In genomic region chr22:48337957-48338792, GRCh38 we compare ENCODE assay signal across 24 cellular contexts.
DNase-seq lines count a peak whose midpoint lies in the region; ATAC-seq, FAIRE-seq and TF ChIP-seq lines count a peak whose summit lies in the region.
"Had no signal": no experiment of that assay in that cellular context is flagged by ENCODE, and none has a peak within 500 bp of the region (broad histone marks: within the 10 kb centered on the region; RNA-seq: fewer than 3 reads in every experiment).

No MANE protein-coding gene starts in this region.

- TF ChIP-seq CTCF in kidney (IDR thresholded peaks at IDR 0.05; ENCODE audit: borderline replicate concordance, extremely low read depth, insufficient read depth) (no peak), osteoblast (IDR thresholded peaks at IDR 0.05; ENCODE audit: extremely low read depth, low read depth, low read length) (no peak), testis (IDR thresholded peaks at IDR 0.05) (no peak)

- H3K27me3 ChIP-seq in right cardiac atrium (ENCODE audit: control insufficient read depth, insufficient read depth) = no peaks in the 10 kb centered on the region
- no peaks in the 10 kb centered on the region for H3K27me3 ChIP-seq in osteoblast (ENCODE audit: insufficient read depth, low read length)
- H3K27me3 ChIP-seq in testis = no peaks in the 10 kb centered on the region

- FAIRE-seq in kidney (lab: Jason Lieb, UNC) = no peak

- no peak overlapping the region for H3K9ac ChIP-seq in kidney (ENCODE audit: low read length in 2 of 2)

- intact Hi-C loops in cardiac septum (cut with DNase I) (no loop called here), right cardiac atrium (cut with DNase I) (no loop called here), kidney (cut with DNase I) (no loop called here), testis (cut with DNase I; ENCODE audit: low total_unique reads) (no loop called here)

- no peaks in the 10 kb centered on the region for H3K79me2 ChIP-seq in osteoblast (ENCODE audit: insufficient read depth, low read length)

- no peaks in the 10 kb centered on the region for H4K20me1 ChIP-seq in osteoblast (ENCODE audit: insufficient read depth, low read length)

- H3K36me3 ChIP-seq in kidney (ENCODE audit: control insufficient read depth in 1 of 2, insufficient read depth in 2 of 2, low read length in 2 of 2) = no peaks in the 10 kb centered on the region
- no peaks in the 10 kb centered on the region for H3K36me3 ChIP-seq in osteoblast (ENCODE audit: insufficient read depth, low read length)
- H3K36me3 ChIP-seq in testis (ENCODE audit: low read depth, missing control alignments) = no peaks in the 10 kb centered on the region

- DNase-seq in cardiac septum (ENCODE audit: low spot score) (peak; percentile 56), right cardiac atrium (no peak), kidney (peak; percentile 43), osteoblast (ENCODE audit: insufficient read length, low spot score, missing footprints) (peak; percentile 76), NCI-H2107 (lab: John Stamatoyannopoulos, UW) (no peak), testis (no peak), cerebellar cortex (ENCODE audit: low spot score) (no peak)
- DNase-seq: 8988T; C1 segment of cervical spinal cord; CD8-positive, alpha-beta T cell; DND-41; KBM-7; MM.1S; NCI-H1092; NCI-H1436; NCI-H1930; NCI-H226; NCI-H510A treated with DMSO at 0.1 percent for 48 hours; NCI-H748 treated with DMSO at 0.1 percent for 48 hours; PC-9; RPMI8226; SIG-M5 had no signal

- no peaks in the 10 kb centered on the region for H3K9me3 ChIP-seq in right cardiac atrium (ENCODE audit: control insufficient read depth, low read length)
- no peaks in the 10 kb centered on the region for H3K9me3 ChIP-seq in kidney (ENCODE audit: control insufficient read depth in 1 of 2, low read length in 2 of 2)
- H3K9me3 ChIP-seq in osteoblast (ENCODE audit: low read depth, low read length) = no peaks in the 10 kb centered on the region
- H3K9me3 ChIP-seq in testis = no peaks in the 10 kb centered on the region

- H3K4me2 ChIP-seq in osteoblast (ENCODE audit: insufficient read depth, low read length) = no peak overlapping the region
- H3K4me2 ChIP-seq: GM23338, PC-9 had no signal

- 78% methylated on average over 17 of the region's 17 CpGs for WGBS in right cardiac atrium
- WGBS in testis, 2 donors = 81 to 91% methylated on average over 9 to 17 of the region's 17 CpGs

- H3K4me1 ChIP-seq in right cardiac atrium (ENCODE audit: control insufficient read depth, insufficient read depth, low read length) (no peaks in the 10 kb centered on the region), kidney (ENCODE audit: control insufficient read depth in 1 of 2, insufficient read depth in 1 of 2, low read depth in 1 of 2, low read length in 2 of 2) (no peaks in the 10 kb centered on the region), osteoblast (ENCODE audit: insufficient read depth, low read length) (no peaks in the 10 kb centered on the region), testis (no peaks in the 10 kb centered on the region)

- no peak for TF ChIP-seq POLR2A in testis (IDR thresholded peaks at IDR 0.05)

- H2AFZ ChIP-seq in osteoblast (ENCODE audit: low read length) = no peak overlapping the region
- H2AFZ ChIP-seq: GM23338, PC-9 had no signal

- H3K4me3 ChIP-seq in right cardiac atrium (ENCODE audit: low read length) (no peak overlapping the region), kidney (ENCODE audit: low read length in 2 of 2) (no peak overlapping the region), osteoblast (ENCODE audit: insufficient read depth, low read length) (no peak overlapping the region), testis (no peak overlapping the region)
- H3K4me3 ChIP-seq: GM23338, PC-9 had no signal

- H3K27ac ChIP-seq in right cardiac atrium (ENCODE audit: low read length) = no peak overlapping the region
- no peak overlapping the region for H3K27ac ChIP-seq in kidney (ENCODE audit: low read depth in 2 of 2, low read length in 2 of 2)
- no peak overlapping the region for H3K27ac ChIP-seq in osteoblast (ENCODE audit: low read depth, low read length)
- H3K27ac ChIP-seq in testis = no peak overlapping the region
- H3K27ac ChIP-seq: PC-9 had no signal

- no peak for ATAC-seq in right cardiac atrium
- no peak for ATAC-seq in HG03521 (IDR thresholded peaks at IDR 0.05; ENCODE audit: unreplicated experiment)
- ATAC-seq: CD8-positive, alpha-beta T cell had no signal

Comparison
In these comparisons a context has a peak if more than half of its experiments do, and no peak if none do; other contexts are left out.
1. DNase-seq: peak in cardiac septum (single experiment), kidney (single experiment) and osteoblast (single experiment); none in right cardiac atrium (0 of 3), NCI-H2107 (single experiment), testis (single experiment) and cerebellar cortex (single experiment).